ENCODE assay signal across 8 cellular contexts in the genomic region with DNA sequence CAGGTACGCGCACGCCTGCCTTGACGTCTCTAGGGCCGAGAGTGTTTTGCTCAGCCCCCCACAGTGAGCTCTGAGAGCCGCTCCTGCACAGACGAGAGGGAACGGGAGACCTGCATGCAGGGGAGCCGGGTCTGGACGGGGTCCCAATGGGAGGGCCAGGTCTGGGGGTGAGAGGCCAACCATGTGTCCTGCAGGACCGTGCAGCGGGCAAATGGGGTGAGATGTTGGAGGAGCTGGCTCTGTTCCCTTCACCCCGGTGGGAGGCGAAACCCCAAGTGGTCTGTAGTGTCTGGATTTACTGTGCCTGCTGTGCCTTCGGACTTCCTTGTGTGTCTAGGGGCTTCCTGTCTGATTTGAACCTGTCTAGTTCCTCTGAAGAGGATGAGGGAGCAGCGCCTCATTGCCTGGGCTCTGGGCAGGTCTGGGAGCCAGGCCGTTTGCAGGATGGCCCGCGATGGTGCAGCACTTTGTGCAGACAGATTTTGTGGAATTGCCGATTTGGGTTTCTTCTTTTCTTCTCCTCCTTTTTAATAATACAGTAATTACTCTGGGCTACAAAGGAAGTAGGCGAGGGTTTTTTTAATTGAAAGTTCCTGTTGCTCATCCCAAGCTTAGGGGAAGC. TPM values are rescaled to one million over a fixed set of nuclear protein-coding genes. Genes with fewer than 3 reads are reported as not detected.
A peak's percentile ranks its signal among the peaks of the same experiment; 100 is the strongest.
DNase-seq lines count a peak whose midpoint lies in the region; ATAC-seq and TF ChIP-seq lines count a peak whose summit lies in the region.

No MANE protein-coding gene starts in this region.

- H3K36me3 ChIP-seq in PC-9 (ENCODE audit: low read depth): no peaks in the 10 kb centered on the region
- H3K36me3 ChIP-seq in prostate gland: no peaks in the 10 kb centered on the region

- WGBS in prostate gland: 31% methylated on average over 21 of the region's 21 CpGs

- peaks cover 33% of the 10 kb centered on the region for H4K20me1 ChIP-seq in PC-9 (ENCODE audit: insufficient read depth)

- no peaks in the 10 kb centered on the region for H3K9me2 ChIP-seq in PC-9 (ENCODE audit: insufficient read depth)

- POLR2A ChIA-PET in PC-9 (lab: Charles Lee; ENCODE audit: unreplicated experiment): interaction anchor here (0.7 kb wide), 1 partner anchor 209 kb away, joined by 4 read pairs; no protein-coding TSS in a partner anchor

- no peak for ATAC-seq in HG03442 (IDR thresholded peaks at IDR 0.05; ENCODE audit: unreplicated experiment)

- H3K27ac ChIP-seq in PC-9: no peak overlapping the region
- peak overlapping the region; percentile 87 to 97 for H3K27ac ChIP-seq in prostate gland

- H3K4me1 ChIP-seq in PC-9 (replicated peaks; ENCODE audit: insufficient read depth) (peaks cover 6% of the 10 kb centered on the region; the same call in 1 of the 2 replicates), prostate gland (replicated peaks) (peaks cover 13% of the 10 kb centered on the region)

- H3K9me3 ChIP-seq in PC-9 (ENCODE audit: insufficient read depth, low read depth) (no peaks in the 10 kb centered on the region), prostate gland (no peaks in the 10 kb centered on the region)

- no TSS peak for BruUV-seq in PC-9 (replicated peaks; lab: Mats Ljungman, UMichigan)

- no peak for TF ChIP-seq CTCF in GM12875 (IDR thresholded peaks at IDR 0.05; ENCODE audit: borderline replicate concordance, insufficient read depth, low read depth, low read length)
- TF ChIP-seq CTCF in PC-9 (conservative IDR thresholded peaks at IDR 0.05): no peak
- TF ChIP-seq CTCF in epithelial cell of proximal tubule (conservative IDR thresholded peaks at IDR 0.05; ENCODE audit: low read depth, low read length): no peak
- TF ChIP-seq CTCF in prostate gland (IDR thresholded peaks at IDR 0.05): no peak

- no peak for TF ChIP-seq POLR2A in prostate gland (IDR thresholded peaks at IDR 0.05)

- H2AFZ ChIP-seq in PC-9: no peak overlapping the region

- H3K4me3 ChIP-seq in GM12875 (ENCODE audit: low read depth, low read length): peak overlapping the region; percentile 73
- peak overlapping the region; percentile 81; the same call in 1 of the 2 replicates for H3K4me3 ChIP-seq in PC-9
- H3K4me3 ChIP-seq in epithelial cell of proximal tubule (ENCODE audit: low read depth, low read length): peak overlapping the region; percentile 89
- H3K4me3 ChIP-seq in prostate gland: peak overlapping the region; percentile 65 to 86

- peak overlapping the region; percentile 79 for H3K4me2 ChIP-seq in PC-9

- intact Hi-C loops in PC-9 (cut with micrococcal nuclease; ENCODE audit: unreplicated experiment) (no loop called here), prostate gland (cut with DNase I) (no loop called here)

- DNase-seq in PC-9 (no peak), epithelial cell of proximal tubule (ENCODE audit: low read depth) (no peak), prostate gland (ENCODE audit: low spot score) (no peak), occipital lobe (lab: John Stamatoyannopoulos, UW) (no peak), NCI-H510A (lab: John Stamatoyannopoulos, UW) (no peak), NCI-H446 treated with DMSO at 0.1 percent for 48 hours (lab: John Stamatoyannopoulos, UW) (no peak)

- H3K27me3 ChIP-seq in PC-9 (ENCODE audit: insufficient read depth, low read depth) (no peaks in the 10 kb centered on the region), prostate gland (replicated peaks; ENCODE audit: insufficient read depth) (no peaks in the 10 kb centered on the region)

- H3F3A ChIP-seq in PC-9 (ENCODE audit: insufficient read depth, low read depth): peaks cover 6% of the 10 kb centered on the region; the same call in 1 of the 2 replicates

- CTCF ChIA-PET in PC-9 (lab: Charles Lee): no interaction called here

- peaks cover 56% of the 10 kb centered on the region for H3K79me2 ChIP-seq in PC-9 (ENCODE audit: low read depth)

RNA-seq across cellular contexts. Expression of a gene that starts 2.1 kb away (rescaled TPM):
- total RNA-seq in PC-9 (2021) (58.2 and 58.3 TPM in 2 replicates), epithelial cell of proximal tubule (82.9 and 85.4 TPM in 2 replicates), prostate gland (100 to 1,000 TPM in 1 of 2 donors, 10 to 100 TPM in 1; 56.5 to 107 TPM), occipital lobe (38.2 TPM)

RNA-seq across cellular contexts. Expression of a gene that starts 37.8 kb away (rescaled TPM):
- total RNA-seq in PC-9 (2021) (7.8 and 10.1 TPM in 2 replicates), epithelial cell of proximal tubule (10.3 and 12.6 TPM in 2 replicates), prostate gland (10 to 100 TPM; 17.3 to 25.1 TPM), occipital lobe (1.2 TPM)

RNA-seq across cellular contexts. Expression of a gene that starts 37.8 kb away (rescaled TPM):
- total RNA-seq in PC-9 (2021) (61.7 and 69.8 TPM in 2 replicates), epithelial cell of proximal tubule (108 and 134 TPM in 2 replicates), prostate gland (100 to 1,000 TPM; 161 to 248 TPM), occipital lobe (11.1 TPM)

RNA-seq across cellular contexts. Expression of a gene that starts 57.7 kb away (rescaled TPM):
- total RNA-seq in PC-9 (2021) (33.0 and 35.9 TPM in 2 replicates), epithelial cell of proximal tubule (83.4 and 112 TPM in 2 replicates), prostate gland (100 to 1,000 TPM; 131 to 146 TPM), occipital lobe (50.5 TPM)
